Comparison of ENCODE assay signal across 8 cellular contexts in the genomic region with DNA sequence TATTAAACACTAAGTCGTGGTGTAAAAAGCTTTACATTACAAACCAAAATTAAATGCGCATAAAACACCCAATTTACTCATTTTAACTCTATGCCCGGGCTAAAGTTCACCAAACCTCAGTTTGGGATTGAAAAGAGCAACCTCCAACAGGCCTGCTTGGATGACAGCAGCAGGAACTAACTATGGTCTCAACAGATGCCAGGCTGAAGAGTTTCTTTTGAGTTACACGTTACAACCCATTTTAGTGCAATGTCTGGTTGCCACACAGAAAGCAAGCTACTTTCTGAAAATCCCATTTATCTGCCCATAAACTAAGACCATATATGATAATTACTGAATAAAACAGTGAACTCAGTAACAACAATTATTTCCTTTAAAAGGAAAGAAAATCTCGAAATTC. TPM values are rescaled to one million over a fixed set of nuclear protein-coding genes. Genes with fewer than 3 reads are reported as not detected.
DNase-seq lines count a peak whose midpoint lies in the region; ATAC-seq and TF ChIP-seq lines count a peak whose summit lies in the region.

No MANE protein-coding gene starts in this region.

- no peaks in the 10 kb centered on the region for H3K36me3 ChIP-seq in thyroid gland

- no peaks in the 10 kb centered on the region for H3K9me3 Mint-ChIP-seq in activated CD8-positive, alpha-beta memory T cell treated with anti-CD3 and anti-CD28 coated beads, Interleukin-2, amount 10 ng/mL, durations not matched to agents 7 days and 5 days (ENCODE audit: low read depth)
- H3K9me3 Mint-ChIP-seq in activated naive CD8-positive, alpha-beta T cell treated with anti-CD3 and anti-CD28 coated beads, Interleukin-2, amount 10 ng/mL, durations not matched to agents 7 days and 5 days = no peaks in the 10 kb centered on the region

- no peaks in the 10 kb centered on the region for H3K9me3 ChIP-seq in thyroid gland

- CTCF ChIA-PET in activated CD8-positive, alpha-beta memory T cell treated with anti-CD3 and anti-CD28 coated beads, Interleukin-2, amount 10 ng/mL, durations not matched to agents 7 days and 5 days (lab: Charles Lee) = interaction anchor here (1.2 to 1.8 kb wide), 6 partner anchors 9 to 293 kb away, joined by 3 to 7 read pairs (median 4); no protein-coding TSS in a partner anchor

- peaks cover 66% of the 10 kb centered on the region for H3K4me1 Mint-ChIP-seq in activated CD8-positive, alpha-beta memory T cell treated with anti-CD3 and anti-CD28 coated beads, Interleukin-2, amount 10 ng/mL, durations not matched to agents 7 days and 5 days
- H3K4me1 Mint-ChIP-seq in activated naive CD8-positive, alpha-beta T cell treated with anti-CD3 and anti-CD28 coated beads, Interleukin-2, amount 10 ng/mL, durations not matched to agents 7 days and 5 days = peaks cover 48% of the 10 kb centered on the region

- no peak for TF ChIP-seq CTCF in thyroid gland (IDR thresholded peaks at IDR 0.05)

- WGBS in thyroid gland, 2 donors = 40 to 41% methylated on average over 5 of the region's 5 CpGs

- no peak for DNase-seq in activated CD8-positive, alpha-beta memory T cell treated with anti-CD3 and anti-CD28 coated beads, Interleukin-2, amount 10 ng/mL, durations not matched to agents 7 days and 5 days
- no peak for DNase-seq in activated CD8-positive, alpha-beta memory T cell treated with anti-CD3 and anti-CD28 coated beads, Interleukin-2, amount 50 U/mL, for 4 hours
- DNase-seq in activated naive CD8-positive, alpha-beta T cell treated with anti-CD3 and anti-CD28 coated beads, Interleukin-2, amount 10 ng/mL, durations not matched to agents 7 days and 5 days = no peak
- DNase-seq in medulla oblongata (ENCODE audit: extremely low spot score) (peak; percentile 56), thyroid gland (no peak), RPMI8226 (no peak)
- DNase-seq in stimulated activated CD4-positive, alpha-beta T cell treated with anti-CD3 and anti-CD28 coated beads, Interleukin-12 subunit alpha, Interleukin-12 subunit beta, amount 100 ng/mL, for 4 hours = no peak
- no peak for DNase-seq in activated CD4-positive, CD25-positive, alpha-beta regulatory T cell treated with anti-CD3 and anti-CD28 coated beads, Interleukin-2, amount 50 U/mL, for 72 hours

- intact Hi-C loops in thyroid gland (cut with DNase I) = no loop called here

- no peaks in the 10 kb centered on the region for H3K27me3 ChIP-seq in thyroid gland

- POLR2A ChIA-PET in activated naive CD8-positive, alpha-beta T cell treated with anti-CD3 and anti-CD28 coated beads, Interleukin-2, amount 10 ng/mL, durations not matched to agents 7 days and 5 days (lab: Charles Lee) = interaction anchor here (0.7 to 13.2 kb wide), 6 partner anchors 8 to 295 kb away, joined by 3 to 385 read pairs (median 10); no protein-coding TSS in a partner anchor

- no peak for TF ChIP-seq POLR2A in thyroid gland (IDR thresholded peaks at IDR 0.05)

- ATAC-seq in activated CD8-positive, alpha-beta memory T cell treated with anti-CD3 and anti-CD28 coated beads, Interleukin-2, amount 10 ng/mL, durations not matched to agents 7 days and 5 days = no peak
- no peak for ATAC-seq in activated naive CD8-positive, alpha-beta T cell treated with anti-CD3 and anti-CD28 coated beads, Interleukin-2, amount 10 ng/mL, durations not matched to agents 7 days and 5 days (ENCODE audit: low read depth)

- H3K4me3 Mint-ChIP-seq in activated CD8-positive, alpha-beta memory T cell treated with anti-CD3 and anti-CD28 coated beads, Interleukin-2, amount 10 ng/mL, durations not matched to agents 7 days and 5 days = peak overlapping the region; percentile 96
- peak overlapping the region; percentile 87 for H3K4me3 Mint-ChIP-seq in activated naive CD8-positive, alpha-beta T cell treated with anti-CD3 and anti-CD28 coated beads, Interleukin-2, amount 10 ng/mL, durations not matched to agents 7 days and 5 days

- H3K4me1 ChIP-seq in thyroid gland = peaks cover 11% of the 10 kb centered on the region in 2 donors

- peaks cover 64% of the 10 kb centered on the region for H3K36me3 Mint-ChIP-seq in activated CD8-positive, alpha-beta memory T cell treated with anti-CD3 and anti-CD28 coated beads, Interleukin-2, amount 10 ng/mL, durations not matched to agents 7 days and 5 days
- peaks cover 60% of the 10 kb centered on the region for H3K36me3 Mint-ChIP-seq in activated naive CD8-positive, alpha-beta T cell treated with anti-CD3 and anti-CD28 coated beads, Interleukin-2, amount 10 ng/mL, durations not matched to agents 7 days and 5 days

- H3K27ac ChIP-seq in thyroid gland = peak overlapping the region in 2 of 3 donors; percentile 88 to 94

- peak overlapping the region in 2 of 3 donors; percentile 82 to 88 for H3K4me3 ChIP-seq in thyroid gland (replicated peaks in 1 of 3)

- no peaks in the 10 kb centered on the region for H3K27me3 Mint-ChIP-seq in activated CD8-positive, alpha-beta memory T cell treated with anti-CD3 and anti-CD28 coated beads, Interleukin-2, amount 10 ng/mL, durations not matched to agents 7 days and 5 days
- no peaks in the 10 kb centered on the region for H3K27me3 Mint-ChIP-seq in activated naive CD8-positive, alpha-beta T cell treated with anti-CD3 and anti-CD28 coated beads, Interleukin-2, amount 10 ng/mL, durations not matched to agents 7 days and 5 days

- H3K27ac Mint-ChIP-seq in activated CD8-positive, alpha-beta memory T cell treated with anti-CD3 and anti-CD28 coated beads, Interleukin-2, amount 10 ng/mL, durations not matched to agents 7 days and 5 days = peak overlapping the region; percentile 97
- peak overlapping the region; percentile 91 for H3K27ac Mint-ChIP-seq in activated naive CD8-positive, alpha-beta T cell treated with anti-CD3 and anti-CD28 coated beads, Interleukin-2, amount 10 ng/mL, durations not matched to agents 7 days and 5 days

RNA-seq across cellular contexts. Expression of gene SATB1, which starts 2.2 kb away (rescaled TPM):
- total RNA-seq in activated CD8-positive, alpha-beta memory T cell treated with anti-CD3 and anti-CD28 coated beads, Interleukin-2, amount 10 ng/mL, durations not matched to agents 7 days and 5 days = 100 to 1,000 TPM; 164 to 233 TPM
- total RNA-seq in activated naive CD8-positive, alpha-beta T cell treated with anti-CD3 and anti-CD28 coated beads, Interleukin-2, amount 10 ng/mL, durations not matched to agents 7 days and 5 days = 100 to 1,000 TPM; 281 to 288 TPM
- 100 to 1,000 TPM in 1 of 4 donors, 10 to 100 TPM in 3; 45.4 to 115 (median 64.4) TPM for total RNA-seq in thyroid gland
